Comparison of ENCODE assay signal across 22 cellular contexts in genomic region chr1:178593526-178593925, GRCh38.
"Had no signal": no experiment of that assay in that cellular context is flagged by ENCODE, and none has a peak within 500 bp of the region (broad histone marks: within the 10 kb centered on the region; RNA-seq: fewer than 3 reads in every experiment).

No MANE protein-coding gene starts in this region.

- H3K9me3 Mint-ChIP-seq: activated CD4-positive, alpha-beta T cell treated with anti-CD3 and anti-CD28 coated beads, Interleukin-2, amount 10 ng/mL, durations not matched to agents 24 days and 14 days; activated CD8-positive, alpha-beta T cell treated with anti-CD3 and anti-CD28 coated beads for 36 hours; activated T-helper 17 cell treated with anti-CD3 and anti-CD28 coated beads, Interleukin-2, amount 50 U/mL, for 72 hours; T-cell; type B pancreatic cell had no signal

- H3K4me3 ChIP-seq: colonic mucosa, hepatocyte, lower lobe of right lung, right atrium auricular region had no signal

- H3K27ac Mint-ChIP-seq: activated CD4-positive, alpha-beta T cell treated with anti-CD3 and anti-CD28 coated beads, Interleukin-2, amount 10 ng/mL, durations not matched to agents 24 days and 14 days; activated CD8-positive, alpha-beta T cell treated with anti-CD3 and anti-CD28 coated beads for 36 hours; activated naive CD8-positive, alpha-beta T cell treated with anti-CD3 and anti-CD28 coated beads for 36 hours; activated T-helper 17 cell treated with anti-CD3 and anti-CD28 coated beads, Interleukin-2, amount 50 U/mL, for 72 hours; mesothelial cell of epicardium; nephron; progenitor cell of endocrine pancreas; stimulated activated naive CD8-positive, alpha-beta T cell treated with anti-CD3 and anti-CD28 coated beads, Interleukin-15, amount 100 ng/mL, for 72 hours; T-cell; type B pancreatic cell had no signal

- H3K36me3 Mint-ChIP-seq: activated naive CD8-positive, alpha-beta T cell treated with anti-CD3 and anti-CD28 coated beads for 36 hours; mesothelial cell of epicardium; T-cell; type B pancreatic cell had no signal

- H3K36me3 ChIP-seq: colonic mucosa, lower lobe of right lung, right atrium auricular region had no signal

- H3K9me3 ChIP-seq: colonic mucosa, lower lobe of right lung, right atrium auricular region had no signal

- ATAC-seq: activated CD8-positive, alpha-beta T cell treated with anti-CD3 and anti-CD28 coated beads for 36 hours; activated T-helper 17 cell treated with anti-CD3 and anti-CD28 coated beads, Interleukin-2, amount 50 U/mL, for 72 hours; lower lobe of right lung; stimulated activated naive CD8-positive, alpha-beta T cell treated with anti-CD3 and anti-CD28 coated beads, Interleukin-15, amount 100 ng/mL, for 72 hours; T-cell had no signal

- H3K27ac ChIP-seq: colonic mucosa, hepatocyte, lower lobe of right lung, right atrium auricular region had no signal

- H3K4me1 ChIP-seq: colonic mucosa, lower lobe of right lung had no signal

- H3K27me3 ChIP-seq: colonic mucosa, hepatocyte, right atrium auricular region had no signal

- DNase-seq: activated CD4-positive, alpha-beta T cell treated with anti-CD3 and anti-CD28 coated beads, Interleukin-2, amount 10 ng/mL, durations not matched to agents 24 days and 14 days; activated CD4-positive, CD25-positive, alpha-beta regulatory T cell; activated CD8-positive, alpha-beta T cell treated with anti-CD3 and anti-CD28 coated beads for 36 hours; activated naive CD4-positive, alpha-beta T cell; activated naive CD8-positive, alpha-beta T cell treated with anti-CD3 and anti-CD28 coated beads for 36 hours; activated T-cell treated with anti-CD3 and anti-CD28 coated beads, Interleukin-2, amount 50 U/mL, for 1 hour; amygdala; caudate nucleus; colonic mucosa; lower lobe of right lung; small intestine; stimulated activated CD4-positive, alpha-beta T cell treated with anti-CD3 and anti-CD28 coated beads, Interleukin-15, amount 100 ng/mL, for 24 hours; stimulated activated CD4-positive, alpha-beta T cell treated with anti-CD3 and anti-CD28 coated beads, Interleukin-2, amount 100 ng/mL, for 48 hours; stimulated activated naive CD8-positive, alpha-beta T cell treated with anti-CD3 and anti-CD28 coated beads, Interleukin-15, amount 100 ng/mL, for 72 hours; T-cell had no signal

- H3K4me3 Mint-ChIP-seq: activated CD4-positive, alpha-beta T cell treated with anti-CD3 and anti-CD28 coated beads, Interleukin-2, amount 10 ng/mL, durations not matched to agents 24 days and 14 days; activated CD8-positive, alpha-beta T cell treated with anti-CD3 and anti-CD28 coated beads for 36 hours; activated naive CD8-positive, alpha-beta T cell treated with anti-CD3 and anti-CD28 coated beads for 36 hours; activated T-helper 17 cell treated with anti-CD3 and anti-CD28 coated beads, Interleukin-2, amount 50 U/mL, for 72 hours; mesothelial cell of epicardium; nephron; stimulated activated naive CD8-positive, alpha-beta T cell treated with anti-CD3 and anti-CD28 coated beads, Interleukin-15, amount 100 ng/mL, for 72 hours; T-cell; type B pancreatic cell had no signal

- H3K4me1 Mint-ChIP-seq: activated CD4-positive, alpha-beta T cell treated with anti-CD3 and anti-CD28 coated beads, Interleukin-2, amount 10 ng/mL, durations not matched to agents 24 days and 14 days; activated naive CD8-positive, alpha-beta T cell treated with anti-CD3 and anti-CD28 coated beads for 36 hours; activated T-helper 17 cell treated with anti-CD3 and anti-CD28 coated beads, Interleukin-2, amount 50 U/mL, for 72 hours; mesothelial cell of epicardium; nephron; stimulated activated naive CD8-positive, alpha-beta T cell treated with anti-CD3 and anti-CD28 coated beads, Interleukin-15, amount 100 ng/mL, for 72 hours; T-cell had no signal

- H3K27me3 Mint-ChIP-seq: progenitor cell of endocrine pancreas had no signal
